13 cellular contexts compared by ENCODE assay signal in genomic region chr22:25485626-25486545, GRCh38.
DNase-seq lines count a peak whose midpoint lies in the region; ATAC-seq and TF ChIP-seq lines count a peak whose summit lies in the region.
"Had no signal": no experiment of that assay in that cellular context is flagged by ENCODE, and none has a peak within 500 bp of the region (broad histone marks: within the 10 kb centered on the region; RNA-seq: fewer than 3 reads in every experiment).

No MANE protein-coding gene starts in this region.

- ATAC-seq in activated CD4-positive, CD25-positive, alpha-beta regulatory T cell treated with anti-CD3 and anti-CD28 coated beads, Interleukin-2, amount 50 U/mL, for 24 hours = peak; percentile 25 to 48
- ATAC-seq in GM21737 (IDR thresholded peaks at IDR 0.05; ENCODE audit: unreplicated experiment) = peak; percentile 72
- no peak for ATAC-seq in HG03280 (IDR thresholded peaks at IDR 0.05; ENCODE audit: unreplicated experiment)
- no peak for ATAC-seq in HG03565 (IDR thresholded peaks at IDR 0.05; ENCODE audit: unreplicated experiment)
- no peak for ATAC-seq in GM18870 (IDR thresholded peaks at IDR 0.05; ENCODE audit: unreplicated experiment)
- ATAC-seq: A549, Panc1 had no signal

- no peak for TF ChIP-seq CTCF in NB4 (IDR thresholded peaks at IDR 0.05; ENCODE audit: low read depth, low read length)

- no peak overlapping the region for H3K4me3 ChIP-seq in NB4 (ENCODE audit: low read depth, low read length)
- H3K4me3 ChIP-seq: A549 had no signal

- no peak for DNase-seq in activated CD4-positive, CD25-positive, alpha-beta regulatory T cell treated with anti-CD3 and anti-CD28 coated beads, Interleukin-2, amount 50 U/mL, for 72 hours
- DNase-seq in NB4 (ENCODE audit: low read depth) (peak; percentile 34), renal cortical epithelial cell (ENCODE audit: low read depth) (peak; percentile 57)
- DNase-seq: GF-D8, midbrain, NCI-H1436 treated with DMSO at 0.1 percent for 48 hours had no signal

- TF ChIP-seq POLR2A in NB4 (IDR thresholded peaks at IDR 0.05; ENCODE audit: extremely low read depth, insufficient read length) = no peak

Comparison
In these comparisons a context has a peak if more than half of its experiments do, and no peak if none do; other contexts are left out.
1. ATAC-seq: peak in activated CD4-positive, CD25-positive, alpha-beta regulatory T cell treated with anti-CD3 and anti-CD28 coated beads, Interleukin-2, amount 50 U/mL, for 24 hours (2 of 2) and GM21737 (single experiment); none in HG03280 (single experiment), HG03565 (single experiment) and GM18870 (single experiment).